Comparison of ENCODE assay signal across 24 cellular contexts in genomic region chr1:165436994-165437393, GRCh38. TPM values are rescaled to one million over a fixed set of nuclear protein-coding genes. Genes with fewer than 3 reads are reported as not detected.
"Had no signal": no experiment of that assay in that cellular context is flagged by ENCODE, and none has a peak within 500 bp of the region (broad histone marks: within the 10 kb centered on the region; RNA-seq: fewer than 3 reads in every experiment).

No MANE protein-coding gene starts in this region.

- H2AFZ ChIP-seq: PC-9 had no signal

- DNase-seq: KBM-7, NCI-H1092, NCI-H1105 treated with DMSO at 0.1 percent for 48 hours, NCI-H1417 treated with DMSO at 0.1 percent for 48 hours, NCI-H146, NCI-H1694 treated with DMSO at 0.1 percent for 48 hours, NCI-H1930, NCI-H2081, NCI-H2107, NCI-H2171 treated with DMSO at 0.1 percent for 48 hours, NCI-H345, NCI-H446 treated with DMSO at 0.1 percent for 48 hours, NCI-H510A treated with DMSO at 0.1 percent for 48 hours, NCI-H526, OCI-M1, PC-9, Peyer's patch, SHP77 treated with DMSO at 0.1 percent for 48 hours, SJCRH30 had no signal

- H3K27ac ChIP-seq: HL-60, PC-9, Peyer's patch, SJCRH30 had no signal

- H3K4me2 ChIP-seq: PC-9 had no signal

- H3K9me3 ChIP-seq: Peyer's patch, SJCRH30 had no signal

- ATAC-seq: Right ventricle myocardium inferior, SK-N-SH treated with all-trans-retinoic acid at 6 μM for 48 hours had no signal

- H3K4me1 ChIP-seq: Peyer's patch, SJCRH30 had no signal

- H3K4me3 ChIP-seq: PC-9, Peyer's patch, SJCRH30 had no signal

- H3K27me3 ChIP-seq: Peyer's patch, SJCRH30 had no signal

- H3K36me3 ChIP-seq: Peyer's patch, SJCRH30 had no signal

RNA-seq across cellular contexts. Expression of gene RXRG, which starts 7.9 kb away (rescaled TPM):
- total RNA-seq: LHCN-M2, MCF 10A, PC-9 had no signal
